ENCODE assay signal across 29 cellular contexts in the genomic region with DNA sequence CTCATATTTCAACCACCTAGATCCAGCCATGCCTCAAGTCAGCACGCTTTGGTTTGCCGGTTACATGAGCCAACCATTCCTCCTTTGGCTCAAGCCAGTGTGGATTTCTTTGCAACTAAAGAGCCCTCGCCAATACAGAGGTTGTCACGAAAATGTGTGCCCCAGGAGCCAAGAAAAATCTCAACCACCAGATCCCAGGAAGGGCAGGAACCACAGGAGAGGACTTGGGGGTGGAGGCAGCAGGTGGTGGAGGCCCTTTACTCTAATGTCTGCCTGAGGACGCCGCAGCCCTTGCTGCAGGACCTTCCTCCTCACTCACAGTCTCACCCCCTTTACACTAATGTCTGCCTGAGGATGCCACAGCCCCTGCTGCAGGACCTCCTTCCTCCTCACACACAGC.
"Had no signal": no experiment of that assay in that cellular context is flagged by ENCODE, and none has a peak within 500 bp of the region (broad histone marks: within the 10 kb centered on the region; RNA-seq: fewer than 3 reads in every experiment).

No MANE protein-coding gene starts in this region.

- H3K27me3 ChIP-seq: ascending aorta, cardiac muscle cell had no signal

- FAIRE-seq: bronchial epithelial cell, TTC549 had no signal

- H3K27ac ChIP-seq: ascending aorta, cardiac muscle cell, VCaP had no signal

- H3K4me3 ChIP-seq: ascending aorta, cardiac muscle cell had no signal

- H3K9me3 ChIP-seq: ascending aorta had no signal

- DNase-seq: activated B cell treated with CpG ODN at 0.5 μM for 24 hours; activated CD4-positive, alpha-beta memory T cell treated with anti-CD3 and anti-CD28 coated beads for 36 hours; activated CD4-positive, alpha-beta T cell treated with anti-CD3 and anti-CD28 coated beads for 4 hours; activated CD4-positive, alpha-beta T cell treated with anti-CD3 and anti-CD28 coated beads, Interleukin-2, amount 10 ng/mL, durations not matched to agents 24 days and 14 days; activated CD4-positive, alpha-beta T cell treated with anti-CD3 and anti-CD28 coated beads, Interleukin-2, amount 50 U/mL, for 1 hour; activated CD4-positive, alpha-beta T cell treated with anti-CD3 and anti-CD28 coated beads, Interleukin-2, amount 50 U/mL, for 4 hours; activated CD4-positive, CD25-positive, alpha-beta regulatory T cell treated with anti-CD3 and anti-CD28 coated beads, Interleukin-2, amount 50 U/mL, for 72 hours; activated CD8-positive, alpha-beta memory T cell treated with anti-CD3 and anti-CD28 coated beads for 24 hours; activated CD8-positive, alpha-beta memory T cell treated with anti-CD3 and anti-CD28 coated beads, Interleukin-2, amount 10 ng/mL, durations not matched to agents 7 days and 5 days; activated CD8-positive, alpha-beta memory T cell treated with anti-CD3 and anti-CD28 coated beads, Interleukin-2, amount 50 U/mL, for 48 hours; activated CD8-positive, alpha-beta T cell treated with anti-CD3 and anti-CD28 coated beads, Interleukin-2, amount 10 ng/mL, durations not matched to agents 7 days and 5 days; activated gamma-delta T cell; activated naive CD4-positive, alpha-beta T cell treated with anti-CD3 and anti-CD28 coated beads, Interleukin-2, amount 10 ng/mL, durations not matched to agents 7 days and 5 days; activated naive CD4-positive, alpha-beta T cell treated with Interleukin-2 at 50 U/mL for 16 hours; activated naive CD8-positive, alpha-beta T cell treated with anti-CD3 and anti-CD28 coated beads, Interleukin-2, amount 10 ng/mL, durations not matched to agents 7 days and 5 days; activated naive CD8-positive, alpha-beta T cell treated with anti-CD3 and anti-CD28 coated beads, Interleukin-2, amount 50 U/mL, for 24 hours; activated T-cell treated with anti-CD3 and anti-CD28 coated beads, Interleukin-2, amount 50 U/mL, for 24 hours; activated T-cell treated with anti-CD3 and anti-CD28 coated beads, Interleukin-2, amount 50 U/mL, for 48 hours; amygdala; anterior cingulate cortex; central memory CD4-positive, alpha-beta T cell; T-helper 1 cell; T-helper 2 cell; T-helper 9 cell had no signal

- H3K36me3 ChIP-seq: ascending aorta, cardiac muscle cell had no signal

- ATAC-seq: activated CD8-positive, alpha-beta memory T cell treated with anti-CD3 and anti-CD28 coated beads, Interleukin-2, amount 10 ng/mL, durations not matched to agents 7 days and 5 days; activated CD8-positive, alpha-beta T cell treated with anti-CD3 and anti-CD28 coated beads, Interleukin-2, amount 10 ng/mL, durations not matched to agents 7 days and 5 days; activated naive CD8-positive, alpha-beta T cell treated with anti-CD3 and anti-CD28 coated beads, Interleukin-2, amount 50 U/mL, for 24 hours had no signal

- H3K4me1 ChIP-seq: ascending aorta had no signal
